ENCODE assay signal across 8 cellular contexts in genomic region chr10:102009801-102010425, GRCh38. TPM values are rescaled to one million over a fixed set of nuclear protein-coding genes. Genes with fewer than 3 reads are reported as not detected.
DNase-seq lines count a peak whose midpoint lies in the region; ATAC-seq and TF ChIP-seq lines count a peak whose summit lies in the region.

No MANE protein-coding gene starts in this region.

- no peak overlapping the region for H3K4ac ChIP-seq in neuronal stem cell (ENCODE audit: low read length)

- H2BK15ac ChIP-seq in neuronal stem cell (ENCODE audit: low read length): no peak overlapping the region

- H3K27me3 ChIP-seq in neuronal stem cell (ENCODE audit: control insufficient read depth in 3 of 3, insufficient read depth in 3 of 3, low read depth in 1 of 3, low read length in 3 of 3): no peaks in the 10 kb centered on the region

- TF ChIP-seq CTCF in fibroblast of villous mesenchyme (IDR thresholded peaks at IDR 0.05; ENCODE audit: insufficient read depth, low read depth, low read length): peak; percentile 100

- H3K23ac ChIP-seq in neuronal stem cell (ENCODE audit: low read depth, low read length, poor library complexity): no peak overlapping the region

- ATAC-seq in HG03439 (IDR thresholded peaks at IDR 0.05; ENCODE audit: unreplicated experiment) (peak; percentile 69), HG03039 (IDR thresholded peaks at IDR 0.05; ENCODE audit: unreplicated experiment) (no peak)
- ATAC-seq in activated CD8-positive, alpha-beta memory T cell treated with anti-CD3 and anti-CD28 coated beads, Interleukin-2, amount 10 ng/mL, durations not matched to agents 7 days and 5 days: peak; percentile 89

- H3K27me3 Mint-ChIP-seq in activated CD8-positive, alpha-beta memory T cell treated with anti-CD3 and anti-CD28 coated beads, Interleukin-2, amount 10 ng/mL, durations not matched to agents 7 days and 5 days: no peaks in the 10 kb centered on the region

- H3K4me1 Mint-ChIP-seq in activated CD8-positive, alpha-beta memory T cell treated with anti-CD3 and anti-CD28 coated beads, Interleukin-2, amount 10 ng/mL, durations not matched to agents 7 days and 5 days: no peaks in the 10 kb centered on the region

- DNase-seq in activated CD8-positive, alpha-beta memory T cell treated with anti-CD3 and anti-CD28 coated beads for 24 hours: peak; percentile 57
- no peak for DNase-seq in activated CD8-positive, alpha-beta memory T cell treated with anti-CD3 and anti-CD28 coated beads, Interleukin-2, amount 50 U/mL, for 48 hours
- DNase-seq in NCI-H69 (lab: John Stamatoyannopoulos, UW) (peak; percentile 79), fibroblast of villous mesenchyme (ENCODE audit: low read depth) (peak; percentile 91), neuronal stem cell (ENCODE audit: low spot score) (peak; percentile 64)
- peak; percentile 59 for DNase-seq in activated CD8-positive, alpha-beta memory T cell treated with anti-CD3 and anti-CD28 coated beads, Interleukin-2, amount 10 ng/mL, durations not matched to agents 7 days and 5 days

- H3K9me3 ChIP-seq in neuronal stem cell (replicated peaks in 1 of 2; ENCODE audit: control insufficient read depth in 2 of 2, insufficient read depth in 1 of 2, low read depth in 1 of 2, low read length in 2 of 2): no peaks in the 10 kb centered on the region

- no peak overlapping the region for H3K9ac ChIP-seq in neuronal stem cell (ENCODE audit: low read depth, low read length, poor library complexity)

- H2BK5ac ChIP-seq in neuronal stem cell (ENCODE audit: low read length): no peak overlapping the region

- H3K27ac Mint-ChIP-seq in activated CD8-positive, alpha-beta memory T cell treated with anti-CD3 and anti-CD28 coated beads, Interleukin-2, amount 10 ng/mL, durations not matched to agents 7 days and 5 days: no peak overlapping the region

- H3K27ac ChIP-seq in neuronal stem cell (replicated peaks; ENCODE audit: low read length): no peak overlapping the region

- H2BK12ac ChIP-seq in neuronal stem cell (ENCODE audit: low read length): no peak overlapping the region

- H3K36me3 ChIP-seq in neuronal stem cell (replicated peaks in 1 of 2; ENCODE audit: control insufficient read depth in 2 of 2, insufficient read depth in 2 of 2, low read length in 2 of 2): peaks cover 3 to 64% of the 10 kb centered on the region in 2 donors

- H3K18ac ChIP-seq in neuronal stem cell (ENCODE audit: low read length): no peak overlapping the region

- H3K14ac ChIP-seq in neuronal stem cell (ENCODE audit: low read length): no peak overlapping the region

- no peak overlapping the region for H2AFZ ChIP-seq in neuronal stem cell (ENCODE audit: low read length)

- no peak overlapping the region for H3K4me3 ChIP-seq in fibroblast of villous mesenchyme (ENCODE audit: low read depth, low read length)
- no peak overlapping the region for H3K4me3 ChIP-seq in neuronal stem cell (ENCODE audit: low read length in 2 of 2)

- H4K91ac ChIP-seq in neuronal stem cell (ENCODE audit: low read depth, low read length, poor library complexity): no peak overlapping the region

- WGBS in neuronal stem cell (ENCODE audit: extremely low coverage in 2 of 2, insufficient read length in 2 of 2, insufficient replicate concordance in 1 of 2), 2 donors: no CpG with 5 or more reads among the region's 1 CpG

- no peaks in the 10 kb centered on the region for H3K4me1 ChIP-seq in neuronal stem cell (ENCODE audit: control insufficient read depth in 2 of 2, insufficient read depth in 1 of 2, low read depth in 1 of 2, low read length in 2 of 2)

- H3K9me3 Mint-ChIP-seq in activated CD8-positive, alpha-beta memory T cell treated with anti-CD3 and anti-CD28 coated beads, Interleukin-2, amount 10 ng/mL, durations not matched to agents 7 days and 5 days (ENCODE audit: low read depth): no peaks in the 10 kb centered on the region

- H3K36me3 Mint-ChIP-seq in activated CD8-positive, alpha-beta memory T cell treated with anti-CD3 and anti-CD28 coated beads, Interleukin-2, amount 10 ng/mL, durations not matched to agents 7 days and 5 days: peaks cover 10% of the 10 kb centered on the region

- no peak overlapping the region for H2AK5ac ChIP-seq in neuronal stem cell (ENCODE audit: low read depth, low read length)

- no peaks in the 10 kb centered on the region for H3K79me1 ChIP-seq in neuronal stem cell (ENCODE audit: low read depth, low read length)

- no peak overlapping the region for H3K4me2 ChIP-seq in neuronal stem cell (ENCODE audit: insufficient read depth, low read length, poor library complexity, severe bottlenecking)

- no peak overlapping the region for H4K8ac ChIP-seq in neuronal stem cell (ENCODE audit: low read depth, low read length)

- H3K4me3 Mint-ChIP-seq in activated CD8-positive, alpha-beta memory T cell treated with anti-CD3 and anti-CD28 coated beads, Interleukin-2, amount 10 ng/mL, durations not matched to agents 7 days and 5 days: no peak overlapping the region

- CTCF ChIA-PET in activated CD8-positive, alpha-beta memory T cell treated with anti-CD3 and anti-CD28 coated beads, Interleukin-2, amount 10 ng/mL, durations not matched to agents 7 days and 5 days (lab: Charles Lee): interaction anchor here (0.6 to 7.7 kb wide), 43 partner anchors 8 to 941 kb away, joined by 3 to 151 read pairs (median 5); partner anchors contain the start of genes HPS6, KCNIP2, NPM3 and OGA

- no peak overlapping the region for H2BK120ac ChIP-seq in neuronal stem cell (ENCODE audit: low read depth, low read length)

RNA-seq across cellular contexts. Expression of gene ARMH3, which starts 46.1 kb away (rescaled TPM):
- 10 to 100 TPM; 23.8 to 25.9 TPM for total RNA-seq in activated CD8-positive, alpha-beta memory T cell treated with anti-CD3 and anti-CD28 coated beads, Interleukin-2, amount 10 ng/mL, durations not matched to agents 7 days and 5 days
- total RNA-seq in fibroblast of villous mesenchyme: 7.7 and 10.4 TPM in 2 replicates
- polyA plus RNA-seq in neuronal stem cell (2013, experiment 1 of 2): 6.7 TPM
- 6.5 TPM for polyA plus RNA-seq in neuronal stem cell (2013, experiment 2 of 2)

RNA-seq across cellular contexts. Expression of gene HPS6, which starts 55.2 kb away (rescaled TPM):
- total RNA-seq in activated CD8-positive, alpha-beta memory T cell treated with anti-CD3 and anti-CD28 coated beads, Interleukin-2, amount 10 ng/mL, durations not matched to agents 7 days and 5 days: 10 to 100 TPM; 26.1 to 29.6 TPM
- total RNA-seq in fibroblast of villous mesenchyme: 34.1 and 34.8 TPM in 2 replicates
- 6.3 TPM for polyA plus RNA-seq in neuronal stem cell (2013, experiment 1 of 2)
- 6.3 TPM for polyA plus RNA-seq in neuronal stem cell (2013, experiment 2 of 2)
